Comparison of ENCODE assay signal across 8 cellular contexts in the genomic region with DNA sequence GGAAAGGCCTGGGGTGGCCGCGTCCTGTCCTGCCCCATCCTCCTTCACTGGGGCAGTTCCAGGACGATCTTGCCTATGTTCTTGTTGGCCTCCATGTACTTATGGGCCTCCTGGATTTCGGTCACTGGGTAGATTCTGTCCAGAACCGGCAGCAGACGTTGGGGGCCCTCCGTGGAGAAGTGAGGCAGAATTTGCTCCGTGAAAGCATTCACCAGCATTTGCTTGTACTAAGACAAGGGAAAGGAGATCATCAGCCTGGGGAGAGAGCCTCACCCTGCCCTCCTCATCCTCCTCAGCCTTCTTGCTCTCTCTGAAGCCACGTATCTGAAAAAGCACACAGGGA. TPM values are rescaled to one million over a fixed set of nuclear protein-coding genes. Genes with fewer than 3 reads are reported as not detected.
DNase-seq lines count a peak whose midpoint lies in the region; ATAC-seq and TF ChIP-seq lines count a peak whose summit lies in the region.

No MANE protein-coding gene starts in this region.

- H2AFZ ChIP-seq in trophoblast cell (ENCODE audit: insufficient read depth, low read length, poor library complexity), result peak overlapping the region; percentile 17

- H3K4me1 ChIP-seq in DOHH2 (ENCODE audit: control insufficient read depth, low read length) (peaks cover 20% of the 10 kb centered on the region), trophoblast cell (ENCODE audit: control insufficient read depth in 1 of 2, insufficient read depth in 2 of 2, low read length in 2 of 2) (peaks cover 0 to 6% of the 10 kb centered on the region in 2 experiments)

- H3K4ac ChIP-seq in trophoblast cell (ENCODE audit: low read depth, low read length), result peak overlapping the region; percentile 13

- no peaks in the 10 kb centered on the region for H4K20me1 ChIP-seq in DOHH2 (ENCODE audit: control insufficient read depth, insufficient read depth, low read depth, low read length)

- DNase-seq in fibroblast of mammary gland (ENCODE audit: low read depth), result no peak
- no peak for DNase-seq in trophoblast cell
- no peak for DNase-seq in GF-D8 (lab: John Stamatoyannopoulos, UW)
- no peak for DNase-seq in left colon
- no peak for DNase-seq in iPS-NIHi11 (ENCODE audit: low spot score)
- DNase-seq in DMS53 (lab: John Stamatoyannopoulos, UW), result no peak

- H3K14ac ChIP-seq in trophoblast cell (ENCODE audit: low read length), result peak overlapping the region; percentile 38

- no peak for ATAC-seq in SK-N-SH treated with all-trans-retinoic acid at 6 μM for 48 hours
- ATAC-seq in left colon, result no peak

- peak overlapping the region; percentile 41 for H4K91ac ChIP-seq in trophoblast cell (ENCODE audit: low read depth, low read length)

- H4K8ac ChIP-seq in trophoblast cell (ENCODE audit: low read depth, low read length), result peak overlapping the region; percentile 86

- peaks cover 8% of the 10 kb centered on the region for H3K79me1 ChIP-seq in trophoblast cell (ENCODE audit: low read length)

- peak overlapping the region; percentile 73 for H3K4me2 ChIP-seq in DOHH2 (ENCODE audit: low read length)
- peak overlapping the region; percentile 93 for H3K4me2 ChIP-seq in trophoblast cell (ENCODE audit: low read length)

- H3K23ac ChIP-seq in trophoblast cell (ENCODE audit: low read length), result no peak overlapping the region

- TF ChIP-seq CTCF in DOHH2 (IDR thresholded peaks at IDR 0.05; ENCODE audit: low read depth, low read length, poor library complexity, severe bottlenecking) (no peak), fibroblast of mammary gland (conservative IDR thresholded peaks at IDR 0.05; ENCODE audit: control insufficient read depth, insufficient read depth, low read depth, low read length) (no peak)

- H3K36me3 ChIP-seq in DOHH2 (ENCODE audit: control insufficient read depth, low read length), result peaks cover 24% of the 10 kb centered on the region
- peaks cover 5 to 22% of the 10 kb centered on the region in 2 experiments for H3K36me3 ChIP-seq in trophoblast cell (ENCODE audit: control insufficient read depth in 1 of 2, insufficient read depth in 2 of 2, low read length in 2 of 2)

- no peak overlapping the region for H2BK120ac ChIP-seq in trophoblast cell (ENCODE audit: insufficient read depth, low read length, poor library complexity)

- peak overlapping the region; percentile 74 for H3K9ac ChIP-seq in trophoblast cell (ENCODE audit: low read length)

- no peak overlapping the region for H2AK5ac ChIP-seq in trophoblast cell (ENCODE audit: low read length)

- peaks cover 36% of the 10 kb centered on the region for H3K79me2 ChIP-seq in DOHH2 (ENCODE audit: control insufficient read depth, low read length)
- H3K79me2 ChIP-seq in trophoblast cell (ENCODE audit: control insufficient read depth, insufficient read depth, low read length, poor library complexity), result peaks cover 3% of the 10 kb centered on the region

- H3K9me2 ChIP-seq in DOHH2 (replicated peaks; ENCODE audit: control insufficient read depth, low read length), result no peaks in the 10 kb centered on the region

- H3K27ac ChIP-seq in DOHH2 (ENCODE audit: low read depth, low read length) (no peak overlapping the region), trophoblast cell (ENCODE audit: low read depth, low read length) (peak overlapping the region; percentile 50)

- 0 out of 2 replicates have a peak, but pooled peaks cover 7% of the 10 kb centered on the region for H3F3A ChIP-seq in DOHH2 (ENCODE audit: control insufficient read depth, insufficient read depth)

- intact Hi-C loops in left colon (cut with DNase I, micrococcal nuclease), result no loop called here

- H2BK12ac ChIP-seq in trophoblast cell (ENCODE audit: low read length), result no peak overlapping the region

- no peaks in the 10 kb centered on the region for H3K9me3 ChIP-seq in DOHH2 (ENCODE audit: control insufficient read depth, insufficient read depth, low read length)
- no peaks in the 10 kb centered on the region for H3K9me3 ChIP-seq in trophoblast cell (ENCODE audit: insufficient read depth, low read depth, low read length)

- peak overlapping the region; percentile 56 for H4K12ac ChIP-seq in trophoblast cell (ENCODE audit: low read depth, low read length)

- H3K18ac ChIP-seq in trophoblast cell (ENCODE audit: low read length), result no peak overlapping the region

- no peak overlapping the region for H2BK5ac ChIP-seq in trophoblast cell (ENCODE audit: low read depth, low read length, poor library complexity)

- H3K4me3 ChIP-seq in DOHH2 (ENCODE audit: low read length) (peak overlapping the region; percentile 93), fibroblast of mammary gland (ENCODE audit: control insufficient read depth, low read depth, low read length) (peak overlapping the region; percentile 99), trophoblast cell (ENCODE audit: low read depth, low read length) (peak overlapping the region; percentile 79)

- WGBS in trophoblast cell (ENCODE audit: extremely low coverage, insufficient coverage, insufficient read length), result no CpG with 5 or more reads among the region's 9 CpGs

- H3K27me3 ChIP-seq in DOHH2 (ENCODE audit: control insufficient read depth, low read length) (no peaks in the 10 kb centered on the region), trophoblast cell (ENCODE audit: insufficient read depth, low read length) (no peaks in the 10 kb centered on the region)

TF ChIP-seq in SK-N-SH treated with all-trans-retinoic acid at 6 μM for 48 hours, 23 proteins besides CTCF, POLR2A, EP300 and RAD21:
- TF ChIP-seq CSDC2 (CRISPR knock-in tag; IDR thresholded peaks at IDR 0.05) (no peak), SNAI2 (CRISPR knock-in tag; IDR thresholded peaks at IDR 0.05) (0 out of 2 replicates have a peak, but pooled peaks have one; percentile 3)
TF ChIP-seq in SK-N-SH treated with all-trans-retinoic acid at 6 μM for 48 hours: peak in this region for 1.

RNA-seq across cellular contexts. Expression of a gene that starts 1.4 kb away (rescaled TPM):
- 204 and 206 TPM in 2 replicates for polyA plus RNA-seq in trophoblast cell (2013)
- 10 to 100 TPM; 85.0 to 85.3 TPM for total RNA-seq in left colon

RNA-seq across cellular contexts. Expression of a gene that starts 7.1 kb away (rescaled TPM):
- polyA plus RNA-seq in trophoblast cell (2013), result 33.8 and 34.1 TPM in 2 replicates
- total RNA-seq in left colon, result 100 to 1,000 TPM in 1 of 2 donors, 10 to 100 TPM in 1; 91.7 to 109 TPM

RNA-seq across cellular contexts. Expression of a gene that starts 28.0 kb away (rescaled TPM):
- 22.2 and 23.6 TPM in 2 replicates for polyA plus RNA-seq in trophoblast cell (2013)
- total RNA-seq in left colon, result 10 to 100 TPM; 16.5 to 22.3 TPM

RNA-seq across cellular contexts. Expression of a gene that starts 30.3 kb away (rescaled TPM):
- 4.3 and 4.7 TPM in 2 replicates for polyA plus RNA-seq in trophoblast cell (2013)
- 1 to 10 TPM; 3.2 to 4.2 TPM for total RNA-seq in left colon

RNA-seq across cellular contexts. Expression of a gene that starts 45.6 kb away (rescaled TPM):
- polyA plus RNA-seq in trophoblast cell (2013), result 0.57 and 0.79 TPM in 2 replicates
- total RNA-seq in left colon, result not detected
